Comparison of ENCODE assay signal across 14 cellular contexts in genomic region chr3:33146791-33147445, GRCh38. TPM values are rescaled to one million over a fixed set of nuclear protein-coding genes. Genes with fewer than 3 reads are reported as not detected.
DNase-seq lines count a peak whose midpoint lies in the region; ATAC-seq and TF ChIP-seq lines count a peak whose summit lies in the region.
"Had no signal": no experiment of that assay in that cellular context is flagged by ENCODE, and none has a peak within 500 bp of the region (broad histone marks: within the 10 kb centered on the region; RNA-seq: fewer than 3 reads in every experiment).

No MANE protein-coding gene starts in this region.

- in situ Hi-C loops in brain microvascular endothelial cell (cut with HindIII; ENCODE audit: low pct_ligation_motif_present, low sequenced_read_pairs): no loop called here

- H3K36me3 ChIP-seq in brain microvascular endothelial cell (replicated peaks): peaks cover 12% of the 10 kb centered on the region

- DNase-seq in AG10803 (ENCODE audit: low read depth) (peak; percentile 40), LNCaP clone FGC (ENCODE audit: low read depth) (peak; percentile 50), brain microvascular endothelial cell (peak; percentile 49), left lobe of liver (ENCODE audit: low spot score) (no peak), germinal center (ENCODE audit: low spot score) (no peak)
- DNase-seq in activated CD8-positive, alpha-beta memory T cell treated with anti-CD3 and anti-CD28 coated beads, Interleukin-2, amount 50 U/mL, for 48 hours: no peak
- DNase-seq: activated B cell treated with CpG ODN at 0.5 μM for 24 hours; activated naive CD8-positive, alpha-beta T cell treated with anti-CD3 and anti-CD28 coated beads, Interleukin-2, amount 50 U/mL, for 24 hours; CD4-positive, alpha-beta memory T cell; kidney; NCI-H526 treated with DMSO at 0.1 percent for 48 hours; spleen had no signal

- H3K4me3 ChIP-seq in AG10803 (ENCODE audit: low read length): no peak overlapping the region
- H3K4me3 ChIP-seq in LNCaP clone FGC (ENCODE audit: low read depth, low read length): no peak overlapping the region
- no peak overlapping the region for H3K4me3 ChIP-seq in brain microvascular endothelial cell (ENCODE audit: low read depth, low read length)
- H3K4me3 ChIP-seq: spleen had no signal

- no peak for TF ChIP-seq CTCF in AG10803 (conservative IDR thresholded peaks at IDR 0.05; ENCODE audit: low read length)
- no peak for TF ChIP-seq CTCF in LNCaP clone FGC (IDR thresholded peaks at IDR 0.05; ENCODE audit: control insufficient read depth, extremely low read depth, insufficient read depth)
- peak; percentile 16 for TF ChIP-seq CTCF in brain microvascular endothelial cell (IDR thresholded peaks at IDR 0.05; ENCODE audit: low read depth, low read length, missing control alignments)

- H3K27ac ChIP-seq in brain microvascular endothelial cell: no peak overlapping the region
- H3K27ac ChIP-seq: spleen had no signal

- no peaks in the 10 kb centered on the region for H3K27me3 ChIP-seq in brain microvascular endothelial cell (replicated peaks)
- H3K27me3 ChIP-seq: spleen had no signal

- ATAC-seq in left lobe of liver: peak; percentile 44
- ATAC-seq in HG03135 (IDR thresholded peaks at IDR 0.05; ENCODE audit: unreplicated experiment): no peak
- no peak for ATAC-seq in GM21381 (IDR thresholded peaks at IDR 0.05; ENCODE audit: unreplicated experiment)
- ATAC-seq: activated naive CD8-positive, alpha-beta T cell treated with anti-CD3 and anti-CD28 coated beads, Interleukin-2, amount 50 U/mL, for 24 hours had no signal

RNA-seq across cellular contexts. Expression of gene CRTAP, which starts 33.1 kb away (rescaled TPM):
- total RNA-seq in left lobe of liver: 42.0 TPM

RNA-seq across cellular contexts. Expression of gene GLB1, which starts 50.0 kb away (rescaled TPM):
- 51.5 TPM for total RNA-seq in left lobe of liver

RNA-seq across cellular contexts. Expression of gene TMPPE, which starts 50.0 kb away (rescaled TPM):
- 3.8 TPM for total RNA-seq in left lobe of liver

Comparison
In these comparisons a context has a peak if more than half of its experiments do, and no peak if none do; other contexts are left out.
1. DNase-seq: peak in AG10803 (single experiment), LNCaP clone FGC (single experiment) and brain microvascular endothelial cell (single experiment); none in left lobe of liver (single experiment), germinal center (single experiment) and activated CD8-positive, alpha-beta memory T cell treated with anti-CD3 and anti-CD28 coated beads, Interleukin-2, amount 50 U/mL, for 48 hours (single experiment).